ENCODE assay signal across 8 cellular contexts in the genomic region with DNA sequence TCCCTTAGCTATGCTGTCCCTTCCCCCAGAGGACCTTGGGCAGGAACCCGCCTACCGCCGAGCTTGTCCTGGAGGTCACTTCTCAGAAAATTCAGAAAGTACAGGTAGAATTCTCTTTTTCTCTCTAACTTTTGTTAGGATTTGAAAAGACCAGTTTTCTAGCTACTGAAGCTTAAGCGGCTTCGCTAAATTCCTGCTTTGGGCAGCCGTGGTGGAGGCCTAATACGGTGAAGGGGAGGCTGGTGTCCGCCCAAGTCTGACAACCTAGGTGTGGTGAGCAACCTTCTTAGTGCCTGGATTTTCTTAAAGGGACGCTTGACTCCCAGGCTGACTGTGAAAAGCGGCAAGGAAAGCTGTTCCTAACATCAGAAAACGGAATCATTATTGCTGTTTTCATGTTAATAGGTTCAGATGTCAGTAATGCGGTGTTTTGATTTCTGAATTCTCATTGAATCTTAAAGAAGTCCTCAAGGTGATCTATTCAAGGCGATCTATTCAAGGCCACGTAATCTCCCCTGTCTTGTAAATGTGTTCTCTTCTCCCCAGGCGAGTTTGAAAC. TPM values are rescaled to one million over a fixed set of nuclear protein-coding genes. Genes with fewer than 3 reads are reported as not detected.
DNase-seq lines count a peak whose midpoint lies in the region; ATAC-seq lines count a peak whose summit lies in the region.

No MANE protein-coding gene starts in this region.

- peak; percentile 17 for DNase-seq in GM03348 (ENCODE audit: low spot score)
- DNase-seq in NCI-H526 (lab: John Stamatoyannopoulos, UW) = peak; percentile 32 to 70

- 0% methylated on average over 15 of the region's 15 CpGs for WGBS in ectodermal cell, 2 experiments

- H3K4me1 ChIP-seq in ectodermal cell (ENCODE audit: control insufficient read depth, insufficient read depth, low read length) (peaks cover 5% of the 10 kb centered on the region), muscle layer of colon (ENCODE audit: insufficient read depth, low read length) (peaks cover 11% of the 10 kb centered on the region)

- ATAC-seq in HG02870 (IDR thresholded peaks at IDR 0.05; ENCODE audit: unreplicated experiment) (no peak), GM21526 (IDR thresholded peaks at IDR 0.05; ENCODE audit: low FRiP score, unreplicated experiment) (no peak), GM19397 (IDR thresholded peaks at IDR 0.05; ENCODE audit: unreplicated experiment) (no peak), HG02840 (IDR thresholded peaks at IDR 0.05; ENCODE audit: low FRiP score, unreplicated experiment) (no peak)

- H3K4me3 ChIP-seq in ectodermal cell (ENCODE audit: insufficient read depth, low read depth, low read length) = peak overlapping the region; percentile 83
- H3K4me3 ChIP-seq in muscle layer of colon (ENCODE audit: low read depth in 1 of 2, low read length in 2 of 2) = peak overlapping the region; percentile 47 to 53

- no peaks in the 10 kb centered on the region for H3K36me3 ChIP-seq in ectodermal cell (ENCODE audit: control insufficient read depth, insufficient read depth, low read length)
- H3K36me3 ChIP-seq in muscle layer of colon (ENCODE audit: insufficient read depth, low read length) = no peaks in the 10 kb centered on the region

- H3K9me3 ChIP-seq in ectodermal cell (ENCODE audit: control insufficient read depth, low read length) (no peaks in the 10 kb centered on the region), muscle layer of colon (ENCODE audit: low read length) (no peaks in the 10 kb centered on the region)

- no peak overlapping the region for H3K27ac ChIP-seq in ectodermal cell (ENCODE audit: insufficient read depth, low read depth, low read length, poor library complexity, severe bottlenecking)
- H3K27ac ChIP-seq in muscle layer of colon (ENCODE audit: low read depth, low read length) = no peak overlapping the region

- H3K27me3 ChIP-seq in ectodermal cell (ENCODE audit: control insufficient read depth, insufficient read depth, low read length, poor library complexity, severe bottlenecking) = peaks cover 35% of the 10 kb centered on the region
- peaks cover 0 to 14% of the 10 kb centered on the region in 2 donors for H3K27me3 ChIP-seq in muscle layer of colon (ENCODE audit: control insufficient read depth in 1 of 2, insufficient read depth in 2 of 2, low read length in 2 of 2)

- no peak overlapping the region for H3K9ac ChIP-seq in muscle layer of colon (ENCODE audit: low read length)

RNA-seq across cellular contexts. Expression of a gene that starts 0.8 kb away (rescaled TPM):
- 12.3 TPM for polyA plus RNA-seq in ectodermal cell (2013, experiment 1 of 4)
- 14.4 TPM for polyA plus RNA-seq in ectodermal cell (2013, experiment 2 of 4)
- 11.3 TPM for polyA plus RNA-seq in ectodermal cell (2013, experiment 3 of 4)
- 13.1 TPM for polyA plus RNA-seq in ectodermal cell (2013, experiment 4 of 4)
